Comparison of ENCODE assay signal across 1 cellular context in the genomic region with DNA sequence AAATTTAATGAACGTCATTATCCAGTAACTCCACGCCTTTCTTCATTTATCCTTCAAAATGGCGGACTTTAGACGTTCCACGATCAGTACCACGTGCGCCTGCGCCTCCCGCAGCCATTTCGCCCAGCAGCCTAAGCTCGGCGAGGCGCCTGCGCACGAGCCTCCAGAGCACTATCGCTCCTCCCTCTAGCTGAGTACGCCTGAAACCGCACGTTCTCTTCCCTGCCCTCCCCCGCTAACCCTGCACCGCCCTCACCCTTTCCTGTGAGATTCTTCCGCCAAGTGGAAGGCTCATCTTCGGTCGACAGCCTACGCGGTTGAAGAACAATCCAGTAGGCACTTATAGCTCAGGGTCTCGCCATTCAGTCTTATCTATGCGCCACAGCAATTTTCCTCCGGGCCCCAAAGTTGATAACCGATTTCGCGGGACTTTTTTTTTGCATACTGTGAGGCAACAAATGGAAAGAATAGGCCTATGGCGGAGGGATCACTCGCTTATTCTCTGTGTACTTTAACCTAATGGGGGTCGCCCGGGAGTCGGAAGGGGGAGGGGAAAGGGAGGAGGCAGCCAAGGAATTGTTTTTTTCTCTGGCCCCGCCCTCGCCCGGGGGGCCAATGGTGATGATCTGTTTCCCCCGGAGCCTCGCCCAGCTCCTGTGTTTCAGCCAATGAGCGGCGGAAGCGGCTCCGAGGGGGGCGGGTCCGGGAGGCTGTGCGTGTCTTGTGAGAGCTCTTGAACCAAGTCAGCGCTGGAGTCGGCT.
TF ChIP-seq lines count a peak whose summit lies in the region.

Gene KDM3A, plus strand, starts transcription at position 741 of the 761 bp plus-strand sequence. CDS start 677 bp downstream, outside the sequence.

TF ChIP-seq in K562, 482 proteins besides CTCF, POLR2A, EP300 and RAD21 (continued from another document and continues in another):
- no peak for TF ChIP-seq MBD1 (CRISPR knock-in tag; IDR thresholded peaks at IDR 0.05)
- no peak for TF ChIP-seq PCBP2 (IDR thresholded peaks at IDR 0.05; ENCODE audit: low read depth, low read length, poor library complexity, severe bottlenecking)
- peak; percentile 70; the same call in 1 of the 2 replicates for TF ChIP-seq KLF16 (IDR thresholded peaks at IDR 0.05)
- no peak for TF ChIP-seq SREBF1 (IDR thresholded peaks at IDR 0.05; ENCODE audit: borderline replicate concordance, low read depth, low read length)
- TF ChIP-seq IRF2 (CRISPR knock-in tag; IDR thresholded peaks at IDR 0.05): no peak
- TF ChIP-seq ZNF24 (IDR thresholded peaks at IDR 0.05): peak; percentile 88; the same call in 1 of the 2 replicates
- TF ChIP-seq HDAC6 (IDR thresholded peaks at IDR 0.05; ENCODE audit: low read depth, low read length): no peak
- TF ChIP-seq ATF2 (CRISPR knock-in tag; IDR thresholded peaks at IDR 0.05): no peak
- TF ChIP-seq, protein P1, sequence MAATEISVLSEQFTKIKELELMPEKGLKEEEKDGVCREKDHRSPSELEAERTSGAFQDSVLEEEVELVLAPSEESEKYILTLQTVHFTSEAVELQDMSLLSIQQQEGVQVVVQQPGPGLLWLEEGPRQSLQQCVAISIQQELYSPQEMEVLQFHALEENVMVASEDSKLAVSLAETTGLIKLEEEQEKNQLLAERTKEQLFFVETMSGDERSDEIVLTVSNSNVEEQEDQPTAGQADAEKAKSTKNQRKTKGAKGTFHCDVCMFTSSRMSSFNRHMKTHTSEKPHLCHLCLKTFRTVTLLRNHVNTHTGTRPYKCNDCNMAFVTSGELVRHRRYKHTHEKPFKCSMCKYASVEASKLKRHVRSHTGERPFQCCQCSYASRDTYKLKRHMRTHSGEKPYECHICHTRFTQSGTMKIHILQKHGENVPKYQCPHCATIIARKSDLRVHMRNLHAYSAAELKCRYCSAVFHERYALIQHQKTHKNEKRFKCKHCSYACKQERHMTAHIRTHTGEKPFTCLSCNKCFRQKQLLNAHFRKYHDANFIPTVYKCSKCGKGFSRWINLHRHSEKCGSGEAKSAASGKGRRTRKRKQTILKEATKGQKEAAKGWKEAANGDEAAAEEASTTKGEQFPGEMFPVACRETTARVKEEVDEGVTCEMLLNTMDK (IDR thresholded peaks at IDR 0.05; ENCODE audit: borderline replicate concordance, insufficient read depth, low read depth, low read length, poor library complexity, severe bottlenecking): no peak
- peak; percentile 77 for TF ChIP-seq ZBTB33 (CRISPR knock-in tag; IDR thresholded peaks at IDR 0.05)
- TF ChIP-seq ZFP1 (CRISPR knock-in tag; IDR thresholded peaks at IDR 0.05): 0 out of 2 replicates have a peak, but pooled peaks have one; percentile 28
- TF ChIP-seq RNF219 (CRISPR knock-in tag; IDR thresholded peaks at IDR 0.05): no peak
- 0 out of 2 replicates have a peak, but pooled peaks have one; percentile 12 for TF ChIP-seq MYNN (IDR thresholded peaks at IDR 0.05)
- no peak for TF ChIP-seq MYNN (CRISPR knock-in tag; IDR thresholded peaks at IDR 0.05)
- TF ChIP-seq, protein P2, sequence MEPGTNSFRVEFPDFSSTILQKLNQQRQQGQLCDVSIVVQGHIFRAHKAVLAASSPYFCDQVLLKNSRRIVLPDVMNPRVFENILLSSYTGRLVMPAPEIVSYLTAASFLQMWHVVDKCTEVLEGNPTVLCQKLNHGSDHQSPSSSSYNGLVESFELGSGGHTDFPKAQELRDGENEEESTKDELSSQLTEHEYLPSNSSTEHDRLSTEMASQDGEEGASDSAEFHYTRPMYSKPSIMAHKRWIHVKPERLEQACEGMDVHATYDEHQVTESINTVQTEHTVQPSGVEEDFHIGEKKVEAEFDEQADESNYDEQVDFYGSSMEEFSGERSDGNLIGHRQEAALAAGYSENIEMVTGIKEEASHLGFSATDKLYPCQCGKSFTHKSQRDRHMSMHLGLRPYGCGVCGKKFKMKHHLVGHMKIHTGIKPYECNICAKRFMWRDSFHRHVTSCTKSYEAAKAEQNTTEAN (CRISPR knock-in tag; IDR thresholded peaks at IDR 0.05): 0 out of 2 replicates have a peak, but pooled peaks have one; percentile 46
- TF ChIP-seq YBX1 (IDR thresholded peaks at IDR 0.05): no peak
- TF ChIP-seq CTBP1 (IDR thresholded peaks at IDR 0.05; ENCODE audit: borderline replicate concordance): peak; percentile 77; the same call in 1 of the 2 replicates
- no peak for TF ChIP-seq KHSRP (IDR thresholded peaks at IDR 0.05)
- peak; percentile 99 for TF ChIP-seq CHAMP1 (IDR thresholded peaks at IDR 0.05)
- 0 out of 2 replicates have a peak, but pooled peaks have one; percentile 76 for TF ChIP-seq CCAR2 (IDR thresholded peaks at IDR 0.05; ENCODE audit: low read depth, low read length)
- peak; percentile 53 for TF ChIP-seq JUND (IDR thresholded peaks at IDR 0.05; ENCODE audit: borderline replicate concordance, low read depth, low read length)
- peak; percentile 75; the same call in 2 of the 3 replicates for TF ChIP-seq JUND (tag; IDR thresholded peaks at IDR 0.05; ENCODE audit: borderline replicate concordance, low read depth, low read length)
- no peak for TF ChIP-seq BRF1 (IDR thresholded peaks at IDR 0.05; ENCODE audit: borderline replicate concordance, extremely low read depth, insufficient read length)
- TF ChIP-seq ESRRA (IDR thresholded peaks at IDR 0.05; ENCODE audit: borderline replicate concordance, low read depth): peak; percentile 92
- TF ChIP-seq FOXJ3 (CRISPR knock-in tag; IDR thresholded peaks at IDR 0.05): no peak
- TF ChIP-seq ZNF133 (CRISPR knock-in tag; IDR thresholded peaks at IDR 0.05): no peak
- peak; percentile 71 for TF ChIP-seq RBBP5 (IDR thresholded peaks at IDR 0.05; ENCODE audit: borderline replicate concordance, insufficient read depth, low read length, poor library complexity, severe bottlenecking)
- TF ChIP-seq NFE2L1 (tag; IDR thresholded peaks at IDR 0.05; ENCODE audit: borderline replicate concordance, low read depth): no peak
- TF ChIP-seq BRD9 (IDR thresholded peaks at IDR 0.05; ENCODE audit: low read depth, partially characterized antibody): peak; percentile 97
- 0 out of 2 replicates have a peak, but pooled peaks have one; percentile 49 for TF ChIP-seq ARID3B (CRISPR knock-in tag; IDR thresholded peaks at IDR 0.05; ENCODE audit: borderline replicate concordance)
- TF ChIP-seq TRIM24 (IDR thresholded peaks at IDR 0.05): peak; percentile 93 to 94
- no peak for TF ChIP-seq ZNF785 (CRISPR knock-in tag; IDR thresholded peaks at IDR 0.05)
- TF ChIP-seq C11orf30 (IDR thresholded peaks at IDR 0.05; ENCODE audit: low read depth): 0 out of 2 replicates have a peak, but pooled peaks have one; percentile 24
- no peak for TF ChIP-seq ARID2 (IDR thresholded peaks at IDR 0.05)
- peak; percentile 67; the same call in 1 of the 2 replicates for TF ChIP-seq BACH1 (tag; IDR thresholded peaks at IDR 0.05)
- no peak for TF ChIP-seq ZNF79 (CRISPR knock-in tag; IDR thresholded peaks at IDR 0.05; ENCODE audit: low read depth)
- peak; percentile 90 for TF ChIP-seq THRB (CRISPR knock-in tag; conservative IDR thresholded peaks at IDR 0.05)
- TF ChIP-seq FOXA1 (IDR thresholded peaks at IDR 0.05; ENCODE audit: borderline replicate concordance): no peak
- TF ChIP-seq BDP1 (IDR thresholded peaks at IDR 0.05; ENCODE audit: insufficient read depth, insufficient read length): no peak
